Comparison of ENCODE assay signal across 20 cellular contexts in the genomic region with DNA sequence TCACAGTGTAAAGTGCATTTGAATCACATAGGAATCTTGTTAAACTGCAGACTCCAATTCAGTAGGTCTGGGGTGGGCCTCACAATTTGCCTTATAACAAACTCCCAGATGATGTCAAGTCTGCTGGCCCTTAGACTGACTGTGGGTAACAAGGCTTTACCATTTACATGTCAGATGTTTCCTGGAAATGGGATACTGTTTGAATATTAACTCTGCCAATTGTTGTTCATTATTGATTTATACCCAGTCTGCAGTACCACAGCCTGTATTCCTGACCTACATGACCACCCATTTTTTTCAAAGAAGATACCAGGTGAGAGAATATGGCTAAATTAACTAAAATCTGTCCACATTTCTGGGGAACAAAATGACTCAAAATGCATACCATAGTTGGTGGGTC.
"Had no signal": no experiment of that assay in that cellular context is flagged by ENCODE, and none has a peak within 500 bp of the region (broad histone marks: within the 10 kb centered on the region; RNA-seq: fewer than 3 reads in every experiment).

No MANE protein-coding gene starts in this region.

- H3K27me3 ChIP-seq: dorsolateral prefrontal cortex, gastrocnemius medialis, upper lobe of left lung had no signal

- ATAC-seq: activated CD4-positive, CD25-positive, alpha-beta regulatory T cell treated with anti-CD3 and anti-CD28 coated beads, Interleukin-2, amount 50 U/mL, for 24 hours; activated naive CD8-positive, alpha-beta T cell treated with anti-CD3 and anti-CD28 coated beads, Interleukin-2, amount 50 U/mL, for 24 hours; gastrocnemius medialis; left colon; lower lobe of right lung; right cardiac atrium; stimulated activated naive CD8-positive, alpha-beta T cell treated with anti-CD3 and anti-CD28 coated beads, Interleukin-15, amount 100 ng/mL, for 72 hours had no signal

- FAIRE-seq: islet of Langerhans had no signal

- H3K27ac ChIP-seq: dorsolateral prefrontal cortex, lower lobe of right lung, upper lobe of left lung had no signal

- H3K4me3 ChIP-seq: dorsolateral prefrontal cortex, gastrocnemius medialis, lower lobe of right lung, upper lobe of left lung had no signal

- H3K4me3 Mint-ChIP-seq: activated naive CD4-positive, alpha-beta T cell treated with anti-CD3 and anti-CD28 coated beads for 36 hours; activated naive CD8-positive, alpha-beta T cell treated with anti-CD3 and anti-CD28 coated beads, Interleukin-2, amount 50 U/mL, for 24 hours; endodermal cell; mesothelial cell of epicardium; nephron progenitor cell; stimulated activated naive CD8-positive, alpha-beta T cell treated with anti-CD3 and anti-CD28 coated beads, Interleukin-15, amount 100 ng/mL, for 72 hours; T-helper 2 cell treated with Interferon-gamma antibody and Interleukin-4, amounts not matched to agents 5 μg/mL and 100 μg/mL, for 36 hours had no signal

- H3K36me3 Mint-ChIP-seq: mesothelial cell of epicardium had no signal

- H3K9me3 ChIP-seq: gastrocnemius medialis, lower lobe of right lung, upper lobe of left lung had no signal

- H3K27ac Mint-ChIP-seq: activated naive CD4-positive, alpha-beta T cell treated with anti-CD3 and anti-CD28 coated beads for 36 hours; activated naive CD8-positive, alpha-beta T cell treated with anti-CD3 and anti-CD28 coated beads, Interleukin-2, amount 50 U/mL, for 24 hours; endodermal cell; mesothelial cell of epicardium; nephron progenitor cell; stimulated activated naive CD8-positive, alpha-beta T cell treated with anti-CD3 and anti-CD28 coated beads, Interleukin-15, amount 100 ng/mL, for 72 hours; T-helper 2 cell treated with Interferon-gamma antibody and Interleukin-4, amounts not matched to agents 5 μg/mL and 100 μg/mL, for 36 hours had no signal

- DNase-seq: activated CD4-positive, alpha-beta T cell treated with anti-CD3 and anti-CD28 coated beads, Interleukin-2, amount 50 U/mL, for 1 hour; activated CD8-positive, alpha-beta memory T cell treated with anti-CD3 and anti-CD28 coated beads for 24 hours; activated naive CD4-positive, alpha-beta T cell treated with anti-CD3 and anti-CD28 coated beads for 36 hours; activated naive CD8-positive, alpha-beta T cell treated with anti-CD3 and anti-CD28 coated beads, Interleukin-2, amount 50 U/mL, for 24 hours; aorta; cerebellar nuclear complex; dorsolateral prefrontal cortex; endodermal cell; gastrocnemius medialis; left colon; lower lobe of right lung; nephron progenitor cell; occipital lobe; right cardiac atrium; stimulated activated naive CD8-positive, alpha-beta T cell treated with anti-CD3 and anti-CD28 coated beads, Interleukin-15, amount 100 ng/mL, for 72 hours; upper lobe of left lung had no signal

- H3K9me3 Mint-ChIP-seq: activated naive CD4-positive, alpha-beta T cell treated with anti-CD3 and anti-CD28 coated beads for 36 hours; activated naive CD8-positive, alpha-beta T cell treated with anti-CD3 and anti-CD28 coated beads, Interleukin-2, amount 50 U/mL, for 24 hours; endodermal cell; mesothelial cell of epicardium; nephron progenitor cell; stimulated activated naive CD8-positive, alpha-beta T cell treated with anti-CD3 and anti-CD28 coated beads, Interleukin-15, amount 100 ng/mL, for 72 hours; T-helper 2 cell treated with Interferon-gamma antibody and Interleukin-4, amounts not matched to agents 5 μg/mL and 100 μg/mL, for 36 hours had no signal

- H3K27me3 Mint-ChIP-seq: activated naive CD8-positive, alpha-beta T cell treated with anti-CD3 and anti-CD28 coated beads, Interleukin-2, amount 50 U/mL, for 24 hours; stimulated activated naive CD8-positive, alpha-beta T cell treated with anti-CD3 and anti-CD28 coated beads, Interleukin-15, amount 100 ng/mL, for 72 hours had no signal
